In the genomic region with DNA sequence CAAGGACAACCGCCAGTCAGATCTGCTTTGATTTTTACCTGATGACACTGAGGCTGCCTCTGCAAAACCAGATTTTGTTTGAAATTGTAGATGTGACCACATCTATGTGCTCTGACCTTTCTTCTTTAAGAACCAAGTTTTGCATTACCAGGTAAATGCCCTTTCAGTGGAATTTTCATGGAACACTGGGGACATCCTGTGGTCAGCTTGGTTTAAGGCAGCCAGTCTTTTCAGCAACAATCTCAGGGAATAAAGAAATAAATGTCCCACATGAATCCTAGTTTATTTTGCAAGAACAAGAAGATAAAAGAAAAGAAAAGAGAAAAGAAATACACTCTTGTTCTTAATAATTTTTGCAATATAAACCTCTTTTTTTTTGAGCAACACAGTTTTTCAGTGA, we compare ENCODE assay signal across 8 cellular contexts.
DNase-seq lines count a peak whose midpoint lies in the region; ATAC-seq, FAIRE-seq and TF ChIP-seq lines count a peak whose summit lies in the region.

No MANE protein-coding gene starts in this region.

- no peak for TF ChIP-seq EP300 in GM12878 (IDR thresholded peaks at IDR 0.05; ENCODE audit: borderline replicate concordance in 1 of 2, control insufficient read depth in 1 of 2, low read depth in 2 of 2, low read length in 2 of 2)

- H3K4me1 Mint-ChIP-seq in Caco-2 (ENCODE audit: low read depth, unreplicated experiment) = no peaks in the 10 kb centered on the region

- peak; percentile 41 to 70 for TF ChIP-seq CTCF in Caco-2 (IDR thresholded peaks at IDR 0.05; ENCODE audit: insufficient read depth in 1 of 2, low read depth in 1 of 2, low read length in 1 of 2, severe bottlenecking in 1 of 2, unreplicated experiment in 1 of 2)
- peak; percentile 20; the same call in 1 of the 2 replicates for TF ChIP-seq CTCF in IMR-90 (conservative IDR thresholded peaks at IDR 0.05; ENCODE audit: low read depth, low read length)
- TF ChIP-seq CTCF in GM12878 (IDR thresholded peaks at IDR 0.05 in 2 of 3, conservative IDR thresholded peaks at IDR 0.05 in 1 of 3; ENCODE audit: control insufficient read depth in 2 of 3, extremely low read depth in 1 of 3, insufficient read depth in 1 of 3, low read depth in 3 of 3, low read length in 3 of 3) = 0 out of 6 replicates have a peak, but pooled peaks of 1 of the 3 experiments have one; percentile 8
- peak; percentile 24 for TF ChIP-seq CTCF in lower lobe of right lung (IDR thresholded peaks at IDR 0.05)

- H3K4me3 ChIP-seq in Caco-2 (ENCODE audit: low read depth, low read length) = no peak overlapping the region
- H3K4me3 ChIP-seq in IMR-90 (ENCODE audit: insufficient read depth, low read depth, low read length) = no peak overlapping the region
- no peak overlapping the region for H3K4me3 ChIP-seq in GM12878
- H3K4me3 ChIP-seq in lower lobe of right lung = no peak overlapping the region

- H3K79me1 ChIP-seq in IMR-90 (ENCODE audit: low read depth in 1 of 2, low read length in 2 of 2) = no peaks in the 10 kb centered on the region

- no CpG with 5 or more reads among the region's 1 CpG for WGBS in IMR-90 (ENCODE audit: extremely low coverage in 2 of 2, insufficient read length in 1 of 2), 2 experiments
- 40% methylated on average over 1 of the region's 1 CpG for WGBS in GM12878 (ENCODE audit: insufficient coverage, insufficient replicate concordance, low lambda C conversion rate, missing lambda C conversion rate)

- no peak for FAIRE-seq in GM12878 (lab: Jason Lieb, UNC)

- H3K27me3 ChIP-seq in Caco-2 (replicated peaks; ENCODE audit: control insufficient read depth, insufficient read depth, low read length) (no peaks in the 10 kb centered on the region; the same call in 1 of the 2 replicates), IMR-90 (ENCODE audit: control insufficient read depth, insufficient read depth, low read length) (peaks cover 2% of the 10 kb centered on the region; the same call in 1 of the 2 replicates), GM12878 (replicated peaks in 1 of 2; ENCODE audit: control insufficient read depth in 2 of 2, insufficient read depth in 2 of 2, low read length in 1 of 2) (peaks cover 0 to 3% of the 10 kb centered on the region in 2 experiments; a peak in 1 of 4 replicates), lower lobe of right lung (ENCODE audit: low read depth) (no peaks in the 10 kb centered on the region)

- no peak overlapping the region for H3K27ac ChIP-seq in IMR-90 (ENCODE audit: insufficient read depth, low read length)
- no peak overlapping the region for H3K27ac ChIP-seq in GM12878 (ENCODE audit: control insufficient read depth, insufficient read depth)
- H3K27ac ChIP-seq in lower lobe of right lung = no peak overlapping the region

- no peak overlapping the region for H3K23ac ChIP-seq in IMR-90 (ENCODE audit: low read depth, low read length)

- H4K5ac ChIP-seq in IMR-90 (ENCODE audit: low read depth, low read length) = no peak overlapping the region

- no peak overlapping the region for H3K18ac ChIP-seq in IMR-90 (ENCODE audit: low read depth, low read length)

- H4K8ac ChIP-seq in IMR-90 (ENCODE audit: low read depth in 2 of 2, low read length in 2 of 2) = no peak overlapping the region

- H3K56ac ChIP-seq in IMR-90 (ENCODE audit: extremely low read depth, insufficient read depth, low read length) = no peak overlapping the region

- dilution Hi-C loops in IMR-90 (cut with HindIII; ENCODE audit: low sequenced_read_pairs, unreplicated experiment) = no loop called here

- H3K27ac Mint-ChIP-seq in Caco-2 (ENCODE audit: unreplicated experiment) = no peak overlapping the region

- no peak for TF ChIP-seq RAD21 in IMR-90 (IDR thresholded peaks at IDR 0.05; ENCODE audit: low read length)
- TF ChIP-seq RAD21 in GM12878 (IDR thresholded peaks at IDR 0.05; ENCODE audit: insufficient read depth, low read depth, low read length) = peak; percentile 45

- H2AFZ ChIP-seq in IMR-90 (replicated peaks; ENCODE audit: low read length, poor library complexity) = no peak overlapping the region
- no peak overlapping the region for H2AFZ ChIP-seq in GM12878 (ENCODE audit: control insufficient read depth, low read depth, low read length)

- in situ Hi-C loops in IMR-90 (cut with MboI; ENCODE audit: low sequenced_read_pairs) = no loop called here
- in situ Hi-C loops in GM12878 (cut with MboI) = no loop called here

- H2AK9ac ChIP-seq in IMR-90 (replicated peaks; ENCODE audit: low read depth, low read length, poor library complexity) = no peak overlapping the region

- no peak overlapping the region for H2BK5ac ChIP-seq in IMR-90 (ENCODE audit: low read depth, low read length, poor library complexity, severe bottlenecking)

- no peak overlapping the region for H3K4me3 Mint-ChIP-seq in Caco-2 (ENCODE audit: unreplicated experiment)

- no peaks in the 10 kb centered on the region for H3K9me1 ChIP-seq in IMR-90 (ENCODE audit: insufficient read depth, low read length)

- H3K4me2 ChIP-seq in IMR-90 (ENCODE audit: low read depth, low read length) = no peak overlapping the region
- no peak overlapping the region for H3K4me2 ChIP-seq in GM12878 (ENCODE audit: control insufficient read depth, insufficient read depth)

- H3K4me1 ChIP-seq in Caco-2 = no peaks in the 10 kb centered on the region
- H3K4me1 ChIP-seq in IMR-90 (ENCODE audit: control insufficient read depth, insufficient read depth, low read length) = no peaks in the 10 kb centered on the region
- no peaks in the 10 kb centered on the region for H3K4me1 ChIP-seq in GM12878 (ENCODE audit: control insufficient read depth, insufficient read depth, low read length)
- H3K4me1 ChIP-seq in lower lobe of right lung = no peaks in the 10 kb centered on the region

- peaks cover 11% of the 10 kb centered on the region for H3K27me3 Mint-ChIP-seq in Caco-2 (ENCODE audit: insufficient read depth, unreplicated experiment)

- no peaks in the 10 kb centered on the region for H3K9me3 Mint-ChIP-seq in Caco-2 (ENCODE audit: unreplicated experiment)

- H3K36me3 Mint-ChIP-seq in Caco-2 (ENCODE audit: insufficient read depth, unreplicated experiment) = no peaks in the 10 kb centered on the region

- DNase-seq in Caco-2 (peak in 1 of 2 experiments; percentile 49), IMR-90 (no peak), GM12878 (ENCODE audit: low read depth, low spot score) (no peak), lower lobe of right lung (no peak)

- no peak overlapping the region for H2BK120ac ChIP-seq in IMR-90 (ENCODE audit: low read depth, low read length)

- no peak overlapping the region for H4K91ac ChIP-seq in IMR-90 (ENCODE audit: insufficient read depth, low read depth, low read length)

- H3K9me3 ChIP-seq in Caco-2 (no peaks in the 10 kb centered on the region), IMR-90 (ENCODE audit: control insufficient read depth, insufficient read depth, low read length) (no peaks in the 10 kb centered on the region), GM12878 (replicated peaks; ENCODE audit: control insufficient read depth, insufficient read depth, low read length) (no peaks in the 10 kb centered on the region), lower lobe of right lung (no peaks in the 10 kb centered on the region)

- H2AK5ac ChIP-seq in IMR-90 (ENCODE audit: low read depth, low read length) = no peak overlapping the region

- no TSS peak for BruUV-seq in Caco-2 (replicated peaks; lab: Mats Ljungman, UMichigan)
- BruUV-seq in IMR-90 (replicated peaks; lab: Mats Ljungman, UMichigan) = no TSS peak
- no TSS peak for BruUV-seq in GM12878 (replicated peaks; lab: Mats Ljungman, UMichigan)

- no peak overlapping the region for H2BK20ac ChIP-seq in IMR-90 (ENCODE audit: low read depth, low read length)

- H3K79me2 ChIP-seq in GM12878 (ENCODE audit: control insufficient read depth, insufficient read depth, low read length) = no peaks in the 10 kb centered on the region

- no peak overlapping the region for H2BK15ac ChIP-seq in IMR-90 (ENCODE audit: low read depth, low read length)

- intact Hi-C loops in Caco-2 (cut with micrococcal nuclease; ENCODE audit: unreplicated experiment) = no loop called here
- intact Hi-C loops in IMR-90 (cut with micrococcal nuclease) = no loop called here
- intact Hi-C loops in GM12878 (cut with micrococcal nuclease; ENCODE audit: unreplicated experiment) = no loop called here
- intact Hi-C loops in lower lobe of right lung (cut with DNase I) = no loop called here

- POLR2A ChIA-PET in Caco-2 (lab: Charles Lee) = no interaction called here
- POLR2A ChIA-PET in IMR-90 (lab: Charles Lee; ENCODE audit: unreplicated experiment) = no interaction called here
- POLR2A ChIA-PET in GM12878 (lab: Charles Lee) = no interaction called here

- H3K4ac ChIP-seq in IMR-90 (ENCODE audit: low read depth, low read length) = no peak overlapping the region

- no peak for ATAC-seq in IMR-90 (ENCODE audit: low read depth)
- ATAC-seq in GM12878 = no peak
- ATAC-seq in lower lobe of right lung = no peak
- no peak for ATAC-seq in GM21360 (IDR thresholded peaks at IDR 0.05; ENCODE audit: unreplicated experiment)
- no peak for ATAC-seq in GM21423 (IDR thresholded peaks at IDR 0.05; ENCODE audit: unreplicated experiment)
- ATAC-seq in HG02981 (IDR thresholded peaks at IDR 0.05; ENCODE audit: unreplicated experiment) = no peak
- no peak for ATAC-seq in HG02938 (IDR thresholded peaks at IDR 0.05; ENCODE audit: unreplicated experiment)

- H3K9ac ChIP-seq in IMR-90 (ENCODE audit: low read depth, low read length) (no peak overlapping the region), GM12878 (ENCODE audit: control insufficient read depth, insufficient read depth, low read length) (no peak overlapping the region)

- H3K14ac ChIP-seq in IMR-90 (replicated peaks; ENCODE audit: low read depth, low read length) = no peak overlapping the region

- SMC1A ChIA-PET in GM12878 (lab: Charles Lee; ENCODE audit: uncharacterized antibody, unreplicated experiment) = no interaction called here

- no peak for TF ChIP-seq POLR2A in IMR-90 (IDR thresholded peaks at IDR 0.05; ENCODE audit: low read depth, low read length)
- no peak for TF ChIP-seq POLR2A in GM12878 (IDR thresholded peaks at IDR 0.05; ENCODE audit: low read depth, low read length)

- no peaks in the 10 kb centered on the region for H4K20me1 ChIP-seq in IMR-90 (ENCODE audit: insufficient read depth, low read length)
- H4K20me1 ChIP-seq in GM12878 (ENCODE audit: control insufficient read depth, insufficient read depth) = no peaks in the 10 kb centered on the region

- CTCF ChIA-PET in Caco-2 (lab: Charles Lee) = interaction anchor here (0.6 to 0.8 kb wide), 2 partner anchors 21 to 1659 kb away, joined by 3 read pairs; no protein-coding TSS in a partner anchor
- CTCF ChIA-PET in IMR-90 (lab: Yijun Ruan, JAX) = no interaction called here
- CTCF ChIA-PET in GM12878 (lab: Yijun Ruan, JAX) = interaction anchor here (1.0 to 1.2 kb wide), 2 partner anchors 32 to 1783 kb away, joined by 4 read pairs; no protein-coding TSS in a partner anchor

- RAD21 ChIA-PET in GM12878 (lab: Charles Lee; ENCODE audit: unreplicated experiment) = no interaction called here

- H3K36me3 ChIP-seq in Caco-2 (ENCODE audit: control insufficient read depth, insufficient read depth, low read length) = no peaks in the 10 kb centered on the region
- no peaks in the 10 kb centered on the region for H3K36me3 ChIP-seq in IMR-90 (ENCODE audit: control insufficient read depth, insufficient read depth, low read length)
- H3K36me3 ChIP-seq in GM12878 (ENCODE audit: control insufficient read depth in 2 of 2, insufficient read depth in 2 of 2, low read length in 1 of 2) = no peaks in the 10 kb centered on the region
- no peaks in the 10 kb centered on the region for H3K36me3 ChIP-seq in lower lobe of right lung
